ENCODE assay signal across 18 cellular contexts in the genomic region with DNA sequence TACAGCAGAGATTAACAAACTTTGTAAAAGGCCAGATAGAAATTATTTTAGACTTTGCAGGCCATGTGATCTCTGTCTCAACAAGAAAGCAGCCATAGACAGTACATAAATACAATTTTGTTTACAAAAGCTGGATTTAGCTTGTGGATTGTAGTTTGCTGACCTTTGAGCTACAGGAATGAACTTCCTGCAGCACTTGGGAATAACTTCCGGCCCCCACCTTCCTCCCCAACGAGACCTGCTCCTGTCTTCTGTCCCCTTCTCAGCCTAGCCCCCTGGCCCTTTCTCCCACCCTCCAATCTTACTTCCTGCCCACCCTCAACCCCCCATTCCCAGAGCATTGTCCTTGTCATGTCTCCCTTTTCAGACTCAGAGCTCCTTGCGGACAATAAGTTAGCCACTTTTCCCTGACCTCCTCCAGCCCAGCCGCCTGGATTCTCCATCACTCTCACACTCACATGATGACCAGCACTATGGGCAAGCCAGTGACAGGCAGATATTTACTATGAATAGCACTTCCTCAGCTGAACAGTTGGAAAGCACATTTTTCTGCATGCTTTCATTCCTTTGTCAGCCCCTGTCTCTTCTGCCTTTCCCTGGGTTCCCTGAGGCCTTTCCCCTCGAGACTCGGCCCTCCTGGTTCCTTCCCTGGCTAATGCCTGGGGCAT. TPM values are rescaled to one million over a fixed set of nuclear protein-coding genes. Genes with fewer than 3 reads are reported as not detected.
"Had no signal": no experiment of that assay in that cellular context is flagged by ENCODE, and none has a peak within 500 bp of the region (broad histone marks: within the 10 kb centered on the region; RNA-seq: fewer than 3 reads in every experiment).

No MANE protein-coding gene starts in this region.

- H3K9me3 Mint-ChIP-seq: activated naive CD8-positive, alpha-beta T cell treated with anti-CD3 and anti-CD28 coated beads for 36 hours; brain; memory B cell; neural progenitor cell had no signal

- ATAC-seq: activated CD8-positive, alpha-beta T cell treated with anti-CD3 and anti-CD28 coated beads, Interleukin-2, amount 10 ng/mL, durations not matched to agents 7 days and 5 days; left lung had no signal

- H3K27ac Mint-ChIP-seq: activated CD8-positive, alpha-beta T cell treated with anti-CD3 and anti-CD28 coated beads, Interleukin-2, amount 10 ng/mL, durations not matched to agents 7 days and 5 days; activated naive CD8-positive, alpha-beta T cell treated with anti-CD3 and anti-CD28 coated beads for 36 hours; memory B cell; neural progenitor cell had no signal

- H3K4me3 ChIP-seq: left lung, neural progenitor cell, skin epidermis, tibial nerve had no signal

- H3K36me3 Mint-ChIP-seq: activated naive CD8-positive, alpha-beta T cell treated with anti-CD3 and anti-CD28 coated beads for 36 hours; brain; memory B cell; neural progenitor cell had no signal

- H3K4me3 Mint-ChIP-seq: activated CD8-positive, alpha-beta T cell treated with anti-CD3 and anti-CD28 coated beads, Interleukin-2, amount 10 ng/mL, durations not matched to agents 7 days and 5 days; activated naive CD8-positive, alpha-beta T cell treated with anti-CD3 and anti-CD28 coated beads for 36 hours; brain; memory B cell; neural progenitor cell had no signal

- DNase-seq: activated CD4-positive, alpha-beta T cell treated with anti-CD3 and anti-CD28 coated beads for 48 hours; activated CD8-positive, alpha-beta T cell treated with anti-CD3 and anti-CD28 coated beads, Interleukin-2, amount 10 ng/mL, durations not matched to agents 7 days and 5 days; activated gamma-delta T cell treated with Interleukin-2 at 50 U/mL for 16 hours; activated naive CD8-positive, alpha-beta T cell treated with anti-CD3 and anti-CD28 coated beads for 36 hours; amygdala; cerebellar nuclear complex; dermis blood vessel endothelial cell; left lung; stimulated activated CD4-positive, alpha-beta T cell treated with anti-CD3 and anti-CD28 coated beads, Interleukin-15, amount 100 ng/mL, for 24 hours; stimulated activated CD4-positive, alpha-beta T cell treated with anti-CD3 and anti-CD28 coated beads, Interleukin-4, amount 100 ng/mL, for 1 hour; stimulated activated naive CD4-positive, alpha-beta T cell; T-helper 2 cell had no signal

RNA-seq across cellular contexts. Expression of a gene that starts 27.6 kb away (rescaled TPM):
- total RNA-seq: activated CD8-positive, alpha-beta T cell treated with anti-CD3 and anti-CD28 coated beads, Interleukin-2, amount 10 ng/mL, durations not matched to agents 7 days and 5 days; dermis blood vessel endothelial cell; renal cortical epithelial cell had no signal

RNA-seq across cellular contexts. Expression of a gene that starts 53.6 kb away (rescaled TPM):
- total RNA-seq: activated CD8-positive, alpha-beta T cell treated with anti-CD3 and anti-CD28 coated beads, Interleukin-2, amount 10 ng/mL, durations not matched to agents 7 days and 5 days; dermis blood vessel endothelial cell; tibial nerve had no signal
